8 cellular contexts compared by ENCODE assay signal in the genomic region with DNA sequence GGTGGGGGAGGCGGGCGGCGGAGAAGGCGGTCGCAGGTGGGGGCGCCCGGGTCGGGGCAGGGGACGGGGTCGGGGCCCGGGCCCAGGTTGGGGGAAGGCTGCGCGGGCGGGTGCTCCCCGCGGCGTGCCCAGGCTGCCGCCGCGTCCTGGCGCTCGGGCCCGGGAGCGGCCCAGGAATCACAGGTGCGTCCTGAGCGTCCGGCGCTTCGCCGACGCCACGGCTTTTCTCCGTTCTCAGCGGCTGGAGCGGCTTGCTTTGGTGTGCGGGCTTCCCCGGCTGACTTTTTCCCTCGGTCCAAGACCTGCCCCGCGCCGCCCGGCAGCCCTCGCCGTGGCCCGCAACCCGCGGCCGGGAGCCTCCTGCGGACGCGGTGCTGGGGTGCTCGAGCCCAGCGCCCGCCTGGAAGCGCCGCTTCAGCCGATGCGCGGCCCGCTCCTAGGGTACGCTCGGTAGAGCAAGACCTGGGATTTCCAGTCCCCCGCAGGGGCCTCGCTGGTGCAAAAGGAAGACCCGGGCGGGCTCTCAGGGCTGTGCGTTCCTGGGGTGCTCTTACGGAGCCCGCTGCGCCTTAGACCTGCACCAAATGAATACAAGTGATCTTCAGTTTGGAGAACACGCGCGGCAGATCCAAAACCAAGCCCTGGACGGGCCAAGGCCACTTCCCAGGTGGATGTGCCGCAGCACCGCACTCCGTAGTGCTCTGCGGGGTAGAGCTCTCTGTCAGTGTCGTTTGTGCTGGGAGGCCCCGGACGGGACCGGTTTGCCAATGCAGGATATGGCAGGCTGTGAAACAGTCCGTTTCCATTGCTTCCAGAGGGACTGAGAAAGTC. TPM values are rescaled to one million over a fixed set of nuclear protein-coding genes. Genes with fewer than 3 reads are reported as not detected.
A peak's percentile ranks its signal among the peaks of the same experiment; 100 is the strongest.
DNase-seq lines count a peak whose midpoint lies in the region; ATAC-seq and TF ChIP-seq lines count a peak whose summit lies in the region.

No MANE protein-coding gene starts in this region.

- TF ChIP-seq CTCF in HFF-Myc (IDR thresholded peaks at IDR 0.05; ENCODE audit: low read depth, low read length, missing control alignments): no peak

- H3K27me3 Mint-ChIP-seq in activated naive CD8-positive, alpha-beta T cell treated with anti-CD3 and anti-CD28 coated beads, Interleukin-2, amount 50 U/mL, for 24 hours: no peaks in the 10 kb centered on the region

- intact Hi-C loops in left ventricle myocardium superior (cut with micrococcal nuclease): no loop called here

- peak overlapping the region; percentile 87 for H3K4me3 Mint-ChIP-seq in activated naive CD8-positive, alpha-beta T cell treated with anti-CD3 and anti-CD28 coated beads, Interleukin-2, amount 50 U/mL, for 24 hours

- H3K4me1 Mint-ChIP-seq in activated naive CD8-positive, alpha-beta T cell treated with anti-CD3 and anti-CD28 coated beads, Interleukin-2, amount 50 U/mL, for 24 hours: peaks cover 27% of the 10 kb centered on the region

- H3K27ac Mint-ChIP-seq in activated naive CD8-positive, alpha-beta T cell treated with anti-CD3 and anti-CD28 coated beads, Interleukin-2, amount 50 U/mL, for 24 hours: peak overlapping the region; percentile 60

- DNase-seq in NCI-H1092 treated with DMSO at 0.1 percent for 48 hours (lab: John Stamatoyannopoulos, UW) (peak; percentile 28), NCI-H1092 (lab: John Stamatoyannopoulos, UW) (no peak), HFF-Myc (ENCODE audit: extremely low read depth, low read depth) (no peak), NCI-H1417 treated with DMSO at 0.1 percent for 48 hours (lab: John Stamatoyannopoulos, UW) (peak; percentile 2), left ventricle myocardium superior (peak; percentile 42), putamen (ENCODE audit: low spot score) (peak; percentile 27), AG08395 (ENCODE audit: low spot score) (no peak)
- DNase-seq in activated naive CD8-positive, alpha-beta T cell treated with anti-CD3 and anti-CD28 coated beads, Interleukin-2, amount 50 U/mL, for 24 hours: peak; percentile 30

- H3K4me3 ChIP-seq in HFF-Myc (replicated peaks; ENCODE audit: low read depth, low read length): peak overlapping the region; percentile 68

- H3K36me3 Mint-ChIP-seq in activated naive CD8-positive, alpha-beta T cell treated with anti-CD3 and anti-CD28 coated beads, Interleukin-2, amount 50 U/mL, for 24 hours (ENCODE audit: low read depth): peaks cover 22% of the 10 kb centered on the region

- peak; percentile 29 for ATAC-seq in activated naive CD8-positive, alpha-beta T cell treated with anti-CD3 and anti-CD28 coated beads, Interleukin-2, amount 50 U/mL, for 24 hours
- peak; percentile 20 for ATAC-seq in left ventricle myocardium superior

- H3K9me3 Mint-ChIP-seq in activated naive CD8-positive, alpha-beta T cell treated with anti-CD3 and anti-CD28 coated beads, Interleukin-2, amount 50 U/mL, for 24 hours: peaks cover 4% of the 10 kb centered on the region

RNA-seq across cellular contexts. Expression of gene NIPA1, which starts 0.6 kb away (rescaled TPM):
- total RNA-seq in left ventricle myocardium superior: 7.0 TPM

RNA-seq across cellular contexts. Expression of gene NIPA2, which starts 51.4 kb away (rescaled TPM):
- total RNA-seq in left ventricle myocardium superior: 17.3 TPM

Comparison
In these comparisons a context has a peak if more than half of its experiments do, and no peak if none do; other contexts are left out.
1. DNase-seq: peak in NCI-H1092 treated with DMSO at 0.1 percent for 48 hours (single experiment), NCI-H1417 treated with DMSO at 0.1 percent for 48 hours (single experiment), activated naive CD8-positive, alpha-beta T cell treated with anti-CD3 and anti-CD28 coated beads, Interleukin-2, amount 50 U/mL, for 24 hours (single experiment), left ventricle myocardium superior (single experiment) and putamen (single experiment); none in NCI-H1092 (single experiment), HFF-Myc (single experiment) and AG08395 (single experiment).